Comparison of ENCODE assay signal across 1 cellular context in the genomic region with DNA sequence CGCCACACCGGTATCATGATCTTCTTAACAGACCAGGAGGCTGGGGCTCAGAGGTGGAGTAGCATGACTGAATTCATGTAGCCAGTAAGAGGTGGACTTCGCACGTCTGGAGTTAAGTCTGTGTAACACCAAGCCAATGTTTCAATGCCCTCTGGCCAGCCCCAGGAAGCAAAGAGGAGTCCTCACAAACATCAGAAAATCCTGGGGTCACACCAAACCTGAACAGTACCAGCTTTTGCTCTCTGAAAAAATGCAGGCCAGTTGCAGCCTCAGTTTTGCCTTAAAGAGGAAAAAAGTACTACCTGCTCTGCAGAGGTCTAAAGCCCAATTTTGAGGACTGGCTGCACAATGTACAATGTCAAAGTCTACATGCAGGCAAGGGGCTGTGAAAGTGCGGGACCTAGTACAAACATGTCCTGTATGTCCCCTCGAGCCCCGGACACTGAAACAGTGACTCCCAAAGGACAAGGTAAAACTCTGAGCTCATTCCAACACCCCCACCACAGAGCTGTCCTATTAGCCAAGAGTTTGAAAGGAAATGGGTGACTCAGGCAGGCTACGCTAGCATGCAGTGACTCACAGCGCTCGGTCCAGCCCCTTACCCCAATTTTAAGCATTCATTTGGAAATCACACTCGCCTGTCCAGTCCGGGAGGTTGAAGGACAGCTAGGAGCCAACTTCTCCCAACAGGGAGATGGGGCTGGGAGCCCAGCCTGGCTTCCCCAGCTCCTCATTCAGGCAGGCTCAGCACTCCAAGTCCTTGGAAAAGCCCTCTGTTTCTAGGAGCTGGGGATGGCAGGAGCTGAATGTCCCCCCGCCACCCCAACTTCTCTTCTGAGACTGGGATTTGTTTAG.
TF ChIP-seq lines count a peak whose summit lies in the region.

No MANE protein-coding gene starts in this region.

TF ChIP-seq in HepG2, 621 proteins besides CTCF, POLR2A, EP300 and RAD21 (continued from another document and continues in another):
- TF ChIP-seq EEA1 (CRISPR knock-in tag; IDR thresholded peaks at IDR 0.05; ENCODE audit: borderline replicate concordance) (no peak), ZNF670 (CRISPR knock-in tag; IDR thresholded peaks at IDR 0.05; ENCODE audit: borderline replicate concordance) (peak; percentile 92), NRL (CRISPR knock-in tag; IDR thresholded peaks at IDR 0.05; ENCODE audit: borderline replicate concordance) (no peak; the same call in 1 of the 2 replicates), NONO (IDR thresholded peaks at IDR 0.05) (no peak), NONO (CRISPR knock-in tag; conservative IDR thresholded peaks at IDR 0.05) (no peak), HMG20A (CRISPR knock-in tag; IDR thresholded peaks at IDR 0.05; ENCODE audit: borderline replicate concordance) (peak; percentile 67; the same call in 1 of the 2 replicates), SP140L (CRISPR knock-in tag; IDR thresholded peaks at IDR 0.05; ENCODE audit: borderline replicate concordance) (no peak), BHLHE40 (IDR thresholded peaks at IDR 0.05; ENCODE audit: low read length) (no peak), ZNF205 (CRISPR knock-in tag; IDR thresholded peaks at IDR 0.05) (0 out of 2 replicates have a peak, but pooled peaks have one; percentile 30), TBX3 (IDR thresholded peaks at IDR 0.05; ENCODE audit: borderline replicate concordance) (no peak), ZSCAN30 (CRISPR knock-in tag; IDR thresholded peaks at IDR 0.05) (no peak), HNRNPL (IDR thresholded peaks at IDR 0.05; ENCODE audit: low read depth, low read length) (no peak), RARA (CRISPR knock-in tag; IDR thresholded peaks at IDR 0.05) (peak; percentile 62), ZNF782 (CRISPR knock-in tag; IDR thresholded peaks at IDR 0.05; ENCODE audit: borderline replicate concordance) (peak; percentile 71; the same call in 1 of the 2 replicates), NPAS2 (CRISPR knock-in tag; IDR thresholded peaks at IDR 0.05; ENCODE audit: borderline replicate concordance) (no peak), ZNF337 (CRISPR knock-in tag; IDR thresholded peaks at IDR 0.05; ENCODE audit: borderline replicate concordance, low read depth) (peak; percentile 45; the same call in 1 of the 2 replicates), ZNF3 (CRISPR knock-in tag; IDR thresholded peaks at IDR 0.05) (no peak), ZBTB44 (CRISPR knock-in tag; IDR thresholded peaks at IDR 0.05) (no peak), TOE1 (CRISPR knock-in tag; IDR thresholded peaks at IDR 0.05) (no peak), ZNF773 (CRISPR knock-in tag; IDR thresholded peaks at IDR 0.05; ENCODE audit: borderline replicate concordance) (peak; percentile 29; the same call in 1 of the 2 replicates), KMT2B (CRISPR knock-in tag; IDR thresholded peaks at IDR 0.05) (no peak), GABPB1 (CRISPR knock-in tag; IDR thresholded peaks at IDR 0.05) (peak; percentile 57), E2F5 (CRISPR knock-in tag; conservative IDR thresholded peaks at IDR 0.05) (peak; percentile 14; the same call in 1 of the 2 replicates), ZNF614 (CRISPR knock-in tag; IDR thresholded peaks at IDR 0.05; ENCODE audit: borderline replicate concordance) (0 out of 2 replicates have a peak, but pooled peaks have one; percentile 20), MLXIP (CRISPR knock-in tag; IDR thresholded peaks at IDR 0.05; ENCODE audit: borderline replicate concordance) (no peak), ZNF274 (CRISPR knock-in tag; IDR thresholded peaks at IDR 0.05) (peak; percentile 62; the same call in 1 of the 2 replicates), MAFF (IDR thresholded peaks at IDR 0.05; ENCODE audit: low read depth, low read length) (no peak), AKNA (CRISPR knock-in tag; IDR thresholded peaks at IDR 0.05; ENCODE audit: borderline replicate concordance) (no peak), ZNF792 (CRISPR knock-in tag; IDR thresholded peaks at IDR 0.05) (peak; percentile 91; the same call in 1 of the 2 replicates), ZNF224 (CRISPR knock-in tag; IDR thresholded peaks at IDR 0.05) (0 out of 2 replicates have a peak, but pooled peaks have one; percentile 79), TCF7 (IDR thresholded peaks at IDR 0.05; ENCODE audit: low read depth) (no peak; the same call in 1 of the 2 replicates), CERS6 (CRISPR knock-in tag; IDR thresholded peaks at IDR 0.05) (no peak), ATM (IDR thresholded peaks at IDR 0.05; ENCODE audit: borderline replicate concordance) (no peak), RAD51 (IDR thresholded peaks at IDR 0.05; ENCODE audit: borderline replicate concordance) (no peak), ZNF766 (CRISPR knock-in tag; IDR thresholded peaks at IDR 0.05; ENCODE audit: borderline replicate concordance) (no peak)
- TF ChIP-seq, protein P1, sequence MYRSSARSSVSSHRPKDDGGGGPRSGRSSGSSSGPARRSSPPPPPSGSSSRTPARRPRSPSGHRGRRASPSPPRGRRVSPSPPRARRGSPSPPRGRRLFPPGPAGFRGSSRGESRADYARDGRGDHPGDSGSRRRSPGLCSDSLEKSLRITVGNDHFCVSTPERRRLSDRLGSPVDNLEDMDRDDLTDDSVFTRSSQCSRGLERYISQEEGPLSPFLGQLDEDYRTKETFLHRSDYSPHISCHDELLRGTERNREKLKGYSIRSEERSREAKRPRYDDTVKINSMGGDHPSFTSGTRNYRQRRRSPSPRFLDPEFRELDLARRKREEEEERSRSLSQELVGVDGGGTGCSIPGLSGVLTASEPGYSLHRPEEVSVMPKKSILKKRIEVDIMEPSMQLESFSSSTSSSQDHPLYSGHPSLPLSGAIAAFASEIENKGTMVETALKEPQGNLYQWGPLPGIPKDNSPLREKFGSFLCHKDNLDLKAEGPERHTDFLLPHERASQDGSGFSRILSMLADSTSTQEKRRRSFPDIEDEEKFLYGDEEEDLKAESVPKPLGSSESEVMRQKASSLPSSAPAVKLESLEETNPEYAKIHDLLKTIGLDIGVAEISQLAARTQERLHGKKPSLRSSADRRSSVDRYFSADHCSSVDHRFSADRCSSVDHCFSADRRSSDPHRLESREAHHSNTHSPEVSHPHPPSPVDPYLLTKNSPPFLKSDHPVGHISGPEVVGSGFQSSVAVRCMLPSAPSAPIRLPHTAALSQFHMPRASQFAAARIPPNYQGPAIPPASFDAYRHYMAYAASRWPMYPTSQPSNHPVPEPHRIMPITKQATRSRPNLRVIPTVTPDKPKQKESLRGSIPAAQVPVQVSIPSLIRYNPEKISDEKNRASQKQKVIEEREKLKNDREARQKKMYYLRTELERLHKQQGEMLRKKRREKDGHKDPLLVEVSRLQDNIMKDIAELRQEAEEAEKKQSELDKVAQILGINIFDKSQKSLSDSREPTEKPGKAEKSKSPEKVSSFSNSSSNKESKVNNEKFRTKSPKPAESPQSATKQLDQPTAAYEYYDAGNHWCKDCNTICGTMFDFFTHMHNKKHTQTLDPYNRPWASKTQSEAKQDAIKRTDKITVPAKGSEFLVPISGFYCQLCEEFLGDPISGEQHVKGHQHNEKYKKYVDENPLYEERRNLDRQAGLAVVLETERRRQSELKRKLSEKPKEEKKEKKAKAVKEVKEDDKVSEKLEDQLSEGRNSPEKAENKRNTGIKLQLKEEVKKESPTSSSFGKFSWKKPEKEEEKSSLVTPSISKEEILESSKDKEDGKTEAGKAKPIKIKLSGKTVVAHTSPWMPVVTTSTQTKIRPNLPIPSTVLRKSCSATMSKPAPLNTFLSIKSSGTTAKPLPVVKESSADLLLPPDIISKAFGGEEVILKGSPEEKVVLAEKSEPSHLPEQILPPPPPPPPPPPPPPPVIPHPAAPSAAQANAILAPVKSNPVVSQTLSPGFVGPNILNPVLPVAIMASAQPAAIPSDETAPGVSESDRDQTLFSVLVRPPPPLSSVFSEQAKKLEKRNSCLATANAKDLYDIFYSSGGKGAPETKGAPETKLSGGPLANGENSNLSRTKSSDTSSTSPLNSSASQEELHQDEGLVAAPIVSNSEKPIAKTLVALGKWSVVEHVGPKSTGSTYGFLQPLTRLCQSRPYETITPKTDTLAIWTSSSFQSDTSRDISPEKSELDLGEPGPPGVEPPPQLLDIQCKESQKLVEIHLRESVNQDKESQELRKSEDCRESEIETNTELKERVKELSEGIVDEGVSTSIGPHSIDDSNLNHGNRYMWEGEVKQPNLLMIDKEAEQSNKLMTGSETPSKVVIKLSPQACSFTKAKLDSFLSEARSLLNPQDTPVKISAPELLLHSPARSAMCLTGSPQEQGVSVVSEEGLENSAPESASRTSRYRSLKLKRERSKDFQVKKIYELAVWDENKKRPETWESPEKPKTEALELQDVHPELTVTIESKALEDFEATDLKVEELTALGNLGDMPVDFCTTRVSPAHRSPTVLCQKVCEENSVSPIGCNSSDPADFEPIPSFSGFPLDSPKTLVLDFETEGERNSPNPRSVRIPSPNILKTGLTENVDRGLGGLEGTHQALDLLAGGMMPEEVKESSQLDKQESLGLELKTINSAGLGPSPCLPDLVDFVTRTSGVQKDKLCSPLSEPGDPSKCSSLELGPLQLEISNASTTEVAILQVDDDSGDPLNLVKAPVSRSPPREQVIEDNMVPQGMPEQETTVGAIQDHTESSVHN (CRISPR knock-in tag; IDR thresholded peaks at IDR 0.05): no peak
